ENCODE assay signal across 19 cellular contexts in genomic region chr9:92658176-92658575, GRCh38. TPM values are rescaled to one million over a fixed set of nuclear protein-coding genes. Genes with fewer than 3 reads are reported as not detected.
DNase-seq lines count a peak whose midpoint lies in the region; ATAC-seq, FAIRE-seq and TF ChIP-seq lines count a peak whose summit lies in the region.
"Had no signal": no experiment of that assay in that cellular context is flagged by ENCODE, and none has a peak within 500 bp of the region (broad histone marks: within the 10 kb centered on the region; RNA-seq: fewer than 3 reads in every experiment).

No MANE protein-coding gene starts in this region.

- CTCF ChIA-PET in RWPE1 (lab: Yijun Ruan, JAX), result interaction anchor here (0.6 kb wide), 1 partner anchor 486 kb away, joined by 3 read pairs; no protein-coding TSS in a partner anchor

- H3K4me1 ChIP-seq in osteoblast (ENCODE audit: insufficient read depth, low read length) (peaks cover 22% of the 10 kb centered on the region), spleen (peaks cover 0 to 52% (median 20%) of the 10 kb centered on the region in 6 donors), kidney (ENCODE audit: control insufficient read depth in 1 of 2, insufficient read depth in 1 of 2, low read depth in 1 of 2, low read length in 2 of 2) (peaks cover 0 to 4% of the 10 kb centered on the region in 2 donors)

- peaks cover 85% of the 10 kb centered on the region for H3K79me2 ChIP-seq in osteoblast (ENCODE audit: insufficient read depth, low read length)

- peaks cover 59% of the 10 kb centered on the region for H4K20me1 ChIP-seq in osteoblast (ENCODE audit: insufficient read depth, low read length)

- no peak overlapping the region for H3K4me2 ChIP-seq in osteoblast (ENCODE audit: insufficient read depth, low read length)

- H3K4me3 ChIP-seq in osteoblast (ENCODE audit: insufficient read depth, low read length) (no peak overlapping the region), spleen (no peak overlapping the region), kidney (ENCODE audit: low read length in 2 of 2) (no peak overlapping the region)
- H3K4me3 ChIP-seq: BLaER1 treated with 17β-estradiol and CSF1 and Interleukin-3, amounts not matched to agents 10 nM and 100 nM; GM12878 had no signal

- no peak overlapping the region for H2AFZ ChIP-seq in osteoblast (ENCODE audit: low read length)

- intact Hi-C loops in spleen (cut with DNase I; ENCODE audit: low total_unique reads), result no loop called here
- intact Hi-C loops in kidney (cut with DNase I), result no loop called here

- H3K36me3 ChIP-seq in osteoblast (ENCODE audit: insufficient read depth, low read length), result peaks cover 26% of the 10 kb centered on the region
- peaks cover 0 to 77% (median 37%) of the 10 kb centered on the region in 6 donors for H3K36me3 ChIP-seq in spleen
- H3K36me3 ChIP-seq in kidney (ENCODE audit: control insufficient read depth in 1 of 2, insufficient read depth in 2 of 2, low read length in 2 of 2), result peaks cover 4 to 8% of the 10 kb centered on the region in 2 donors

- no peak for ATAC-seq in omental fat pad (ENCODE audit: low FRiP score)
- ATAC-seq: CD8-positive, alpha-beta T cell had no signal

- no peaks in the 10 kb centered on the region for H3K27me3 Mint-ChIP-seq in chondrocyte (ENCODE audit: low read depth)
- H3K27me3 Mint-ChIP-seq: B cell had no signal

- H3K9ac ChIP-seq in kidney (ENCODE audit: low read length in 2 of 2), result no peak overlapping the region
- H3K9ac ChIP-seq: BLaER1 treated with 17β-estradiol and CSF1 and Interleukin-3, amounts not matched to agents 10 nM and 100 nM had no signal

- H3K9me3 Mint-ChIP-seq in chondrocyte (ENCODE audit: low read depth), result no peaks in the 10 kb centered on the region
- H3K9me3 Mint-ChIP-seq: CD8-positive, alpha-beta T cell; HFFc6 had no signal

- peaks cover 31% of the 10 kb centered on the region for H3K4me1 Mint-ChIP-seq in chondrocyte (ENCODE audit: low read depth)

- TF ChIP-seq POLR2A in spleen (IDR thresholded peaks at IDR 0.05), result no peak

- H3K36me3 Mint-ChIP-seq in chondrocyte (ENCODE audit: low read depth), result peaks cover 13% of the 10 kb centered on the region

- POLR2A ChIA-PET in RWPE1 (lab: Yijun Ruan, JAX; ENCODE audit: low non-redundant PET), result no interaction called here

- TF ChIP-seq CTCF in RWPE1 (conservative IDR thresholded peaks at IDR 0.05; ENCODE audit: low read depth) (no peak), chondrocyte (IDR thresholded peaks at IDR 0.05) (no peak), osteoblast (IDR thresholded peaks at IDR 0.05; ENCODE audit: extremely low read depth, low read depth, low read length) (no peak), spleen (IDR thresholded peaks at IDR 0.05 in 8 of 11, conservative IDR thresholded peaks at IDR 0.05 in 3 of 11) (no peak), omental fat pad (IDR thresholded peaks at IDR 0.05) (no peak), kidney (IDR thresholded peaks at IDR 0.05; ENCODE audit: borderline replicate concordance, extremely low read depth, insufficient read depth) (no peak)

- no peak for FAIRE-seq in kidney (lab: Jason Lieb, UNC)
- FAIRE-seq: GM12878, HTR-8/SVneo had no signal

- no peak overlapping the region for H3K4me3 Mint-ChIP-seq in chondrocyte (ENCODE audit: unreplicated experiment)
- H3K4me3 Mint-ChIP-seq: B cell; CD8-positive, alpha-beta T cell; HFFc6 had no signal

- no peak overlapping the region for H3K27ac Mint-ChIP-seq in chondrocyte (ENCODE audit: unreplicated experiment)
- H3K27ac Mint-ChIP-seq: B cell; CD8-positive, alpha-beta T cell; HFFc6 had no signal

- H3K27ac ChIP-seq in RWPE1 (peak overlapping the region; percentile 98), osteoblast (ENCODE audit: low read depth, low read length) (peak overlapping the region; percentile 64), spleen (peak overlapping the region in 4 of 8 donors; percentile 60 to 78 (median 65)), kidney (ENCODE audit: low read depth in 2 of 2, low read length in 2 of 2) (no peak overlapping the region)

- H3K27me3 ChIP-seq in osteoblast (ENCODE audit: insufficient read depth, low read length) (no peaks in the 10 kb centered on the region), spleen (replicated peaks in 1 of 7) (no peaks in the 10 kb centered on the region)
- H3K27me3 ChIP-seq: BLaER1 treated with 17β-estradiol and CSF1 and Interleukin-3, amounts not matched to agents 10 nM and 100 nM had no signal

- WGBS in spleen, 5 donors, result 90 to 96% (median 95%) methylated on average over 4 to 7 of the region's 7 CpGs

- DNase-seq in RWPE1 (ENCODE audit: low spot score) (no peak), chondrocyte (ENCODE audit: low spot score) (peak; percentile 54), osteoblast (ENCODE audit: insufficient read length, low spot score, missing footprints) (no peak), spleen (peak; percentile 32), inferior parietal cortex (ENCODE audit: extremely low spot score) (no peak), omental fat pad (ENCODE audit: low spot score) (no peak), T-helper 2 cell (no peak), kidney (no peak)
- DNase-seq: Calu3; CD8-positive, alpha-beta T cell; DMS 273 treated with DMSO at 0.1 percent for 48 hours; DMS53; DND-41; GOT3; HFFc6 had no signal

- H3K9me3 ChIP-seq in osteoblast (ENCODE audit: low read depth, low read length) (no peaks in the 10 kb centered on the region), spleen (no peaks in the 10 kb centered on the region), kidney (ENCODE audit: control insufficient read depth in 1 of 2, low read length in 2 of 2) (no peaks in the 10 kb centered on the region)
- H3K9me3 ChIP-seq: BLaER1 treated with 17β-estradiol and CSF1 and Interleukin-3, amounts not matched to agents 10 nM and 100 nM had no signal

RNA-seq across cellular contexts. Expression of gene IPPK, which starts 11.8 kb away (rescaled TPM):
- total RNA-seq in chondrocyte (8.7 to 9.3 TPM (median 8.9 TPM) in 3 replicates), osteoblast (7.7 and 9.4 TPM in 2 replicates), spleen (10 to 100 TPM in 6 of 7 donors, 1 to 10 TPM in 1; 10.0 to 14.6 (median 12.1) TPM), omental fat pad (10 to 100 TPM in 3 of 4 donors, 1 to 10 TPM in 1; 10.0 to 26.2 (median 12.5) TPM), kidney (7.3 TPM)
- polyA plus RNA-seq in spleen (1 to 10 TPM; 6.1 to 7.9 (median 6.4) TPM), kidney (ENCODE audit: insufficient read depth, low read depth, low replicate concordance) (10.2 TPM)

Comparison
In these comparisons a context has a peak if more than half of its experiments do, and no peak if none do; other contexts are left out.
1. DNase-seq: peak in chondrocyte (single experiment) and spleen (single experiment); none in RWPE1 (single experiment), osteoblast (single experiment), inferior parietal cortex (single experiment), omental fat pad (single experiment), T-helper 2 cell (0 of 5) and kidney (single experiment).
2. H3K27ac ChIP-seq: peak in RWPE1 (single experiment) and osteoblast (single experiment); none in kidney (0 of 2).